14 cellular contexts compared by ENCODE assay signal in genomic region chr9:35476596-35476995, GRCh38. TPM values are rescaled to one million over a fixed set of nuclear protein-coding genes. Genes with fewer than 3 reads are reported as not detected.
DNase-seq lines count a peak whose midpoint lies in the region; ATAC-seq, FAIRE-seq and TF ChIP-seq lines count a peak whose summit lies in the region.
"Had no signal": no experiment of that assay in that cellular context is flagged by ENCODE, and none has a peak within 500 bp of the region (broad histone marks: within the 10 kb centered on the region; RNA-seq: fewer than 3 reads in every experiment).

No MANE protein-coding gene starts in this region.

- H3K36me3 ChIP-seq in Caco-2 (ENCODE audit: control insufficient read depth, insufficient read depth, low read length) (no peaks in the 10 kb centered on the region), adipocyte (ENCODE audit: control insufficient read depth, insufficient read depth, low read length, severe bottlenecking) (no peaks in the 10 kb centered on the region), esophagus muscularis mucosa (no peaks in the 10 kb centered on the region)

- TF ChIP-seq EP300 in A549 (IDR thresholded peaks at IDR 0.05) (no peak), esophagus muscularis mucosa (IDR thresholded peaks at IDR 0.05) (no peak)

- TF ChIP-seq CTCF in A549 (IDR thresholded peaks at IDR 0.05), result no peak
- TF ChIP-seq CTCF in Caco-2 (IDR thresholded peaks at IDR 0.05; ENCODE audit: insufficient read depth in 1 of 2, low read depth in 1 of 2, low read length in 1 of 2, severe bottlenecking in 1 of 2, unreplicated experiment in 1 of 2), result no peak
- no peak for TF ChIP-seq CTCF in esophagus muscularis mucosa (IDR thresholded peaks at IDR 0.05)
- no peak for TF ChIP-seq CTCF in osteocyte (IDR thresholded peaks at IDR 0.05)

- H3K4me3 ChIP-seq in A549 (no peak overlapping the region), Caco-2 (ENCODE audit: low read depth, low read length) (no peak overlapping the region), adipocyte (ENCODE audit: low read length) (no peak overlapping the region), esophagus muscularis mucosa (no peak overlapping the region)
- H3K4me3 ChIP-seq: K562 had no signal

- DNase-seq in A549 (ENCODE audit: low read depth in 1 of 2, low spot score in 1 of 2) (no peak), Caco-2 (no peak), adipocyte (ENCODE audit: low read depth) (no peak), esophagus muscularis mucosa (ENCODE audit: extremely low spot score) (peak; percentile 21), osteocyte (ENCODE audit: extremely low spot score, unreplicated experiment) (no peak), GM12892 (ENCODE audit: insufficient read length) (no peak), GM19238 (ENCODE audit: insufficient read length, low spot score) (no peak)

- H3K27me3 ChIP-seq in Caco-2 (replicated peaks; ENCODE audit: control insufficient read depth, insufficient read depth, low read length) (no peaks in the 10 kb centered on the region), adipocyte (replicated peaks; ENCODE audit: control insufficient read depth, insufficient read depth, low read length) (no peaks in the 10 kb centered on the region), esophagus muscularis mucosa (no peaks in the 10 kb centered on the region)

- no peak for TF ChIP-seq RAD21 in A549 (conservative IDR thresholded peaks at IDR 0.05 in 1 of 2, IDR thresholded peaks at IDR 0.05 in 1 of 2)

- H3K36me3 Mint-ChIP-seq in Caco-2 (ENCODE audit: insufficient read depth, unreplicated experiment) (no peaks in the 10 kb centered on the region), osteocyte (ENCODE audit: unreplicated experiment) (no peaks in the 10 kb centered on the region)
- H3K36me3 Mint-ChIP-seq: CD8-positive, alpha-beta T cell had no signal

- H3K9ac ChIP-seq in adipocyte (ENCODE audit: low read length), result peak overlapping the region; percentile 55

- CTCF ChIA-PET in A549 (lab: Yijun Ruan, JAX) (interaction anchor here (0.6 to 11.8 kb wide), 29 partner anchors 10 to 758 kb away, joined by 3 to 183 read pairs (median 4); partner anchors contain the start of genes ATOSB, FANCG and RUSC2), Caco-2 (lab: Charles Lee) (interaction anchor here (1.1 to 1.7 kb wide), 3 partner anchors 77 to 360 kb away, joined by 3 to 5 read pairs (median 5); no protein-coding TSS in a partner anchor)

- H3K4me1 Mint-ChIP-seq in Caco-2 (ENCODE audit: low read depth, unreplicated experiment) (peaks cover 7% of the 10 kb centered on the region), osteocyte (ENCODE audit: unreplicated experiment) (peaks cover 3% of the 10 kb centered on the region)
- H3K4me1 Mint-ChIP-seq: B cell had no signal

- peak overlapping the region; percentile 5 to 63; a peak in 4 of 6 replicates for H3K27ac ChIP-seq in A549
- no peak overlapping the region for H3K27ac ChIP-seq in esophagus muscularis mucosa (replicated peaks in 1 of 4)
- H3K27ac ChIP-seq: C4-2B, RWPE1 had no signal

- no peak overlapping the region for H3K4me2 ChIP-seq in A549

- intact Hi-C loops in Caco-2 (cut with micrococcal nuclease; ENCODE audit: unreplicated experiment) (loop anchor here (2.0 kb wide), 2 partner anchors 218 to 578 kb away; no protein-coding TSS in a partner anchor), esophagus muscularis mucosa (cut with DNase I) (loop anchor here (5.0 to 10.0 kb wide), 2 partner anchors 374 to 582 kb away; partner anchors contain the start of gene STOML2)

- BruUV-seq in Caco-2 (replicated peaks; lab: Mats Ljungman, UMichigan), result no TSS peak

- H3K9me3 Mint-ChIP-seq in Caco-2 (ENCODE audit: unreplicated experiment) (no peaks in the 10 kb centered on the region), osteocyte (ENCODE audit: unreplicated experiment) (no peaks in the 10 kb centered on the region)
- H3K9me3 Mint-ChIP-seq: CD8-positive, alpha-beta T cell had no signal

- H3K4me1 ChIP-seq in A549 (peaks cover 17% of the 10 kb centered on the region), Caco-2 (peaks cover 4% of the 10 kb centered on the region; the same call in 1 of the 2 replicates), adipocyte (ENCODE audit: control insufficient read depth, insufficient read depth, low read length) (peaks cover 19% of the 10 kb centered on the region), esophagus muscularis mucosa (peaks cover 3 to 9% (median 6%) of the 10 kb centered on the region in 4 donors)

- FAIRE-seq in A549 (lab: Jason Lieb, UNC) (no peak), GM12892 (lab: Jason Lieb, UNC) (no peak)

- WGBS in A549 (ENCODE audit: missing lambda C conversion rate), result 83% methylated on average over 8 of the region's 8 CpGs
- 82% methylated on average over 8 of the region's 8 CpGs for WGBS in esophagus muscularis mucosa

- H3K27me3 Mint-ChIP-seq in Caco-2 (ENCODE audit: insufficient read depth, unreplicated experiment) (no peaks in the 10 kb centered on the region), osteocyte (ENCODE audit: unreplicated experiment) (peaks cover 33% of the 10 kb centered on the region)

- peak overlapping the region; percentile 24 for H3K27ac Mint-ChIP-seq in Caco-2 (ENCODE audit: unreplicated experiment)
- H3K27ac Mint-ChIP-seq in osteocyte (ENCODE audit: unreplicated experiment), result no peak overlapping the region
- H3K27ac Mint-ChIP-seq: B cell; CD8-positive, alpha-beta T cell had no signal

- POLR2A ChIA-PET in A549 (lab: Yijun Ruan, JAX), result interaction anchor here (1.1 kb wide), 1 partner anchor 13 kb away, joined by 3 read pairs; the partner anchor contains the start of gene RUSC2
- POLR2A ChIA-PET in Caco-2 (lab: Charles Lee), result no interaction called here

- H3K4me3 Mint-ChIP-seq in Caco-2 (ENCODE audit: unreplicated experiment) (no peak overlapping the region), osteocyte (ENCODE audit: unreplicated experiment) (no peak overlapping the region)
- H3K4me3 Mint-ChIP-seq: B cell; CD8-positive, alpha-beta T cell had no signal

- ATAC-seq in A549, result no peak
- ATAC-seq in GM18909 (IDR thresholded peaks at IDR 0.05; ENCODE audit: poor library complexity, unreplicated experiment), result no peak

- no peak for TF ChIP-seq POLR2A in A549 (IDR thresholded peaks at IDR 0.05; ENCODE audit: low read length)
- no peak for TF ChIP-seq POLR2A in esophagus muscularis mucosa (IDR thresholded peaks at IDR 0.05; ENCODE audit: low read depth)
- TF ChIP-seq POLR2A in GM12892 (IDR thresholded peaks at IDR 0.05; ENCODE audit: low read depth, low read length), result no peak

- H3K9me3 ChIP-seq in A549 (no peaks in the 10 kb centered on the region), Caco-2 (no peaks in the 10 kb centered on the region), adipocyte (ENCODE audit: control insufficient read depth, low read length) (no peaks in the 10 kb centered on the region), esophagus muscularis mucosa (no peaks in the 10 kb centered on the region)

TF ChIP-seq in A549, 52 proteins besides CTCF, POLR2A, EP300 and RAD21:
- TF ChIP-seq, protein P1, sequence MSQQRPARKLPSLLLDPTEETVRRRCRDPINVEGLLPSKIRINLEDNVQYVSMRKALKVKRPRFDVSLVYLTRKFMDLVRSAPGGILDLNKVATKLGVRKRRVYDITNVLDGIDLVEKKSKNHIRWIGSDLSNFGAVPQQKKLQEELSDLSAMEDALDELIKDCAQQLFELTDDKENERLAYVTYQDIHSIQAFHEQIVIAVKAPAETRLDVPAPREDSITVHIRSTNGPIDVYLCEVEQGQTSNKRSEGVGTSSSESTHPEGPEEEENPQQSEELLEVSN (IDR thresholded peaks at IDR 0.05; ENCODE audit: borderline replicate concordance, low read depth), result no peak
- no peak for TF ChIP-seq HMGXB4 (CRISPR knock-in tag; IDR thresholded peaks at IDR 0.05; ENCODE audit: borderline replicate concordance)
- TF ChIP-seq EHMT2 (IDR thresholded peaks at IDR 0.05; ENCODE audit: low read depth), result no peak
- TF ChIP-seq ZFP36 (IDR thresholded peaks at IDR 0.05; ENCODE audit: borderline replicate concordance, partially characterized antibody), result no peak
- no peak for TF ChIP-seq RFX5 (IDR thresholded peaks at IDR 0.05)
- no peak for TF ChIP-seq RCOR1 (IDR thresholded peaks at IDR 0.05; ENCODE audit: low read depth, low read length)
- TF ChIP-seq HOXB13 (CRISPR knock-in tag; IDR thresholded peaks at IDR 0.05; ENCODE audit: low read depth), result no peak
TF ChIP-seq in A549: peak in this region for 0.

RNA-seq across cellular contexts. Expression of gene RUSC2, which starts 13.3 kb away (rescaled TPM):
- polyA plus RNA-seq in A549 (2011; rRNA removed) (15.9 and 16.8 TPM in 2 replicates), A549 (2017; fragmentation: RNase III; extraction: RNeasy Plus Mini Kit Qiagen cat#74134 plus additional on column Dnase treatment) (21.0 to 21.6 TPM (median 21.2 TPM) in 3 replicates)
- 17.6 and 25.3 TPM in 2 replicates for polyA plus RNA-seq in A549 (2012; cell fraction: cytosol; rRNA removed)
- polyA plus RNA-seq in A549 (2012; cell fraction: nucleus; rRNA removed), result 67.7 and 81.9 TPM in 2 replicates
- polyA minus RNA-seq in A549 (2011; rRNA and poly(A)+ RNA removed), result 77.7 and 84.8 TPM in 2 replicates
- total RNA-seq in Caco-2 (2022) (13.0 and 13.5 TPM in 2 replicates), esophagus muscularis mucosa (10 to 100 TPM; 48.0 to 91.2 (median 73.8) TPM), osteocyte (59.4 and 67.1 TPM in 2 replicates)
- not detected for polyA plus RNA-seq in GM12892 (2012; ENCODE audit: missing spikeins)
- total RNA-seq: OCI-LY7 had no signal

Comparison
In these comparisons a context has a peak if more than half of its experiments do, and no peak if none do; other contexts are left out.
1. H3K27ac ChIP-seq: peak in A549 (2 of 2); none in esophagus muscularis mucosa (0 of 4).